Comparison of ENCODE assay signal across 9 cellular contexts in the genomic region with DNA sequence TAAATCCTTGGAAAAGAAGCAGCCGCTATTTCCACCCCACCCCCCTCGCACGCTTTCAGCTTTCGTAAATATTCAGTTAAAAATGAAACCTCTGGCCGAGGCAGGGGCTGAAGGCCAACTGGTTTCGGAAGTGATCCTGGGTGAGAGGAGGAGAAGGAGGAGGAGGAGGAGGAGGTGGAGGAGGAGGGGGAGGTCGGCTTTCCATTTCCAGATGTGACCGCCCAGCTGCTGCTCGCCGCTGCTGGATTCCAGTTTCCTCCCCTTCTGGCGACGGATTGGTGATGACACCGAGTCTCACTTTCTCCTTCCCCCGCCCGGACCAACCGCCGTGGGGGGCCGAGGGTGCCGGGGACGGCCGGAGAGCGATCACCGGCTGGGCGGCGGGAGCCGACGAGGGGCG. TPM values are rescaled to one million over a fixed set of nuclear protein-coding genes. Genes with fewer than 3 reads are reported as not detected.
DNase-seq lines count a peak whose midpoint lies in the region; ATAC-seq and TF ChIP-seq lines count a peak whose summit lies in the region.
"Not testable (repeated sequence)": the region's sequence is repeated elsewhere in the genome, so short reads cannot be mapped to it uniquely, and the experiment has no call there.
"Had no signal": no experiment of that assay in that cellular context is flagged by ENCODE, and none has a peak within 500 bp of the region (broad histone marks: within the 10 kb centered on the region; RNA-seq: fewer than 3 reads in every experiment).

No MANE protein-coding gene starts in this region.

- not testable (repeated sequence) for H3K36me3 ChIP-seq in ES-I3 (ENCODE audit: insufficient read depth, low read length); MG63; esophagus (ENCODE audit: control insufficient read depth in 2 of 2, insufficient read depth in 2 of 2, low read length in 1 of 2); liver (ENCODE audit: control insufficient read depth in 4 of 4, insufficient read depth in 3 of 4, low read depth in 1 of 4, low read length in 3 of 4); parathyroid adenoma (ENCODE audit: control insufficient read depth, insufficient read depth, low read length); upper lobe of left lung

- not testable (repeated sequence) for TF ChIP-seq RAD21 in liver (IDR thresholded peaks at IDR 0.05)

- not testable (repeated sequence) for H3K27me3 ChIP-seq in MG63; esophagus (ENCODE audit: control insufficient read depth in 1 of 2, insufficient read depth in 2 of 2, low read length in 2 of 2); liver (ENCODE audit: control insufficient read depth in 4 of 4, insufficient read depth in 4 of 4, low read length in 3 of 4); parathyroid adenoma (ENCODE audit: control insufficient read depth, insufficient read depth, low read length); upper lobe of left lung

- not testable (repeated sequence) for DNase-seq in MG63; WTC11 (ENCODE audit: low spot score); astrocyte of the cerebellum (ENCODE audit: low read depth); upper lobe of left lung

- not testable (repeated sequence) for H3K27ac ChIP-seq in esophagus (ENCODE audit: low read depth in 2 of 2, low read length in 1 of 2)
- peak overlapping the region in 1 of 2 donors; percentile 92 for H3K27ac ChIP-seq in liver (ENCODE audit: low read depth in 1 of 2, low read length in 2 of 2)
- peak overlapping the region; percentile 66 for H3K27ac ChIP-seq in parathyroid adenoma
- H3K27ac ChIP-seq in upper lobe of left lung = peak overlapping the region; percentile 80 to 93 (median 84)

- H3K79me2 ChIP-seq in parathyroid adenoma = not testable (repeated sequence)

- H3K27ac Mint-ChIP-seq in WTC11 = not testable (repeated sequence)

- H2AFZ ChIP-seq in parathyroid adenoma = not testable (repeated sequence)

- peak overlapping the region; percentile 64 for H3K4me3 ChIP-seq in MG63
- H3K4me3 ChIP-seq in astrocyte of the cerebellum (ENCODE audit: low read depth, low read length) = peak overlapping the region; percentile 53
- peak overlapping the region; percentile 57 to 72 for H3K4me3 ChIP-seq in esophagus (ENCODE audit: low read depth in 1 of 2, low read length in 2 of 2)
- H3K4me3 ChIP-seq in liver (ENCODE audit: low read depth in 1 of 3, low read length in 3 of 3) = peak overlapping the region in 2 of 3 donors; percentile 45 to 61
- not testable (repeated sequence) for H3K4me3 ChIP-seq in parathyroid adenoma (ENCODE audit: low read depth, low read length)
- peak overlapping the region in 3 of 4 donors; percentile 52 to 72 (median 65) for H3K4me3 ChIP-seq in upper lobe of left lung

- not testable (repeated sequence) for TF ChIP-seq EP300 in upper lobe of left lung (IDR thresholded peaks at IDR 0.05)

- peak in 1 of 4 donors; percentile 19 for TF ChIP-seq POLR2A in upper lobe of left lung (IDR thresholded peaks at IDR 0.05)

- POLR2A ChIA-PET in WTC11 (lab: Charles Lee) = not testable (repeated sequence)

- not testable (repeated sequence) for H3K9me3 Mint-ChIP-seq in WTC11

- CTCF ChIA-PET in WTC11 (lab: Charles Lee) = not testable (repeated sequence)

- in situ Hi-C loops in astrocyte of the cerebellum (cut with HindIII; ENCODE audit: low sequenced_read_pairs) = not testable (repeated sequence)

- ATAC-seq in WTC11; upper lobe of left lung (ENCODE audit: low FRiP score in 2 of 2): not testable (repeated sequence)

- 0% methylated on average over 4 to 6 of the region's 28 CpGs for WGBS in esophagus, 2 donors
- WGBS in liver = 0% methylated on average over 4 of the region's 28 CpGs
- 0% methylated on average over 2 to 5 of the region's 28 CpGs for WGBS in upper lobe of left lung, 2 donors

- H3K36me3 Mint-ChIP-seq in WTC11 = not testable (repeated sequence)

- not testable (repeated sequence) for H3K4me1 Mint-ChIP-seq in WTC11

- H3K27me3 Mint-ChIP-seq in WTC11 (ENCODE audit: low read depth) = not testable (repeated sequence)

- H3K4me1 ChIP-seq in ES-I3 (ENCODE audit: insufficient read depth, low read length); esophagus (ENCODE audit: control insufficient read depth in 2 of 2, insufficient read depth in 2 of 2, low read length in 1 of 2); liver (ENCODE audit: control insufficient read depth in 4 of 4, insufficient read depth in 4 of 4, low read length in 3 of 4); parathyroid adenoma; upper lobe of left lung: not testable (repeated sequence)

- TF ChIP-seq CTCF in WTC11 (IDR thresholded peaks at IDR 0.05); astrocyte of the cerebellum (IDR thresholded peaks at IDR 0.05; ENCODE audit: low read depth, low read length, missing control alignments); liver (IDR thresholded peaks at IDR 0.05; ENCODE audit: low read depth, low read length, missing input control); parathyroid adenoma (IDR thresholded peaks at IDR 0.05); upper lobe of left lung (IDR thresholded peaks at IDR 0.05): not testable (repeated sequence)

- H3K9ac ChIP-seq in ES-I3 (ENCODE audit: low read depth, low read length) = peak overlapping the region; percentile 48; the same call in 1 of the 2 replicates
- H3K9ac ChIP-seq in liver (ENCODE audit: low read depth in 1 of 2, low read length in 2 of 2); parathyroid adenoma: not testable (repeated sequence)

- not testable (repeated sequence) for H3K4me2 ChIP-seq in parathyroid adenoma (ENCODE audit: low read length)

- peak overlapping the region; percentile 64 for H3K4me3 Mint-ChIP-seq in WTC11

- not testable (repeated sequence) for H3K9me3 ChIP-seq in ES-I3 (ENCODE audit: control insufficient read depth, insufficient read depth, low read length); MG63; esophagus (ENCODE audit: control insufficient read depth in 2 of 2, insufficient read depth in 1 of 2, low read depth in 1 of 2, low read length in 1 of 2); liver (ENCODE audit: control insufficient read depth in 4 of 4, low read length in 3 of 4); parathyroid adenoma (ENCODE audit: control insufficient read depth, low read length); upper lobe of left lung

RNA-seq across cellular contexts. Expression of a gene that starts 23.4 kb away (rescaled TPM):
- total RNA-seq in MG63 (2014; rRNA removed; shearing (Covaris generic); ENCODE audit: low replicate concordance) = not detected in 2 replicates
- not detected in 3 replicates for total RNA-seq in WTC11 (2021)
- under 1 TPM in 1 of 2 donors, not detected in 1; 0.02 TPM for polyA plus RNA-seq in esophagus
- under 1 TPM in 1 of 2 donors, not detected in 1; 0.17 TPM for total RNA-seq in liver
- polyA plus RNA-seq in liver = not detected
- under 1 TPM in 1 of 6 donors, not detected in 5; 0.10 TPM for total RNA-seq in upper lobe of left lung
- total RNA-seq: pulmonary artery endothelial cell had no signal
